ENCODE assay signal across 1 cellular context in the genomic region with DNA sequence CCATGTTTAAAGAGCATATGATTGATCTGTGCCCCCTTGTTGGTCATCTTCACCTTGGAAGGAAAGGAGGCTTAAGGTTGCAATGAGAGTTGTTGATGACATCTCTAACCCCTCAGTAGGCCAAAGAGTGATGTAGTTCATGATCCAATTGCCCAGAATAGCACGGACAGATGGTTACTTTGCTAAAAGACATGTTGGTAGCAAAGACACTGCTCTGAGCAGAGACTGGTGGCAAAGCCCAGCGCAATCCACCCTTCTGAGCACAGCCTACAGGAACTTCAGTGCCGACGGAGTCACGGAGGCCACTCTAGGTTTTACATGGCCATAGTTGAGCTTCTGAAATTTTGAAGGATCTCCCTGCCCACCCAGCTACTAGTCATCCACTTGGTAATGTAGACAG.
TF ChIP-seq lines count a peak whose summit lies in the region.

No MANE protein-coding gene starts in this region.

TF ChIP-seq in K562, 482 proteins besides CTCF, POLR2A, EP300 and RAD21 (continued from another document):
- TF ChIP-seq, protein P1, sequence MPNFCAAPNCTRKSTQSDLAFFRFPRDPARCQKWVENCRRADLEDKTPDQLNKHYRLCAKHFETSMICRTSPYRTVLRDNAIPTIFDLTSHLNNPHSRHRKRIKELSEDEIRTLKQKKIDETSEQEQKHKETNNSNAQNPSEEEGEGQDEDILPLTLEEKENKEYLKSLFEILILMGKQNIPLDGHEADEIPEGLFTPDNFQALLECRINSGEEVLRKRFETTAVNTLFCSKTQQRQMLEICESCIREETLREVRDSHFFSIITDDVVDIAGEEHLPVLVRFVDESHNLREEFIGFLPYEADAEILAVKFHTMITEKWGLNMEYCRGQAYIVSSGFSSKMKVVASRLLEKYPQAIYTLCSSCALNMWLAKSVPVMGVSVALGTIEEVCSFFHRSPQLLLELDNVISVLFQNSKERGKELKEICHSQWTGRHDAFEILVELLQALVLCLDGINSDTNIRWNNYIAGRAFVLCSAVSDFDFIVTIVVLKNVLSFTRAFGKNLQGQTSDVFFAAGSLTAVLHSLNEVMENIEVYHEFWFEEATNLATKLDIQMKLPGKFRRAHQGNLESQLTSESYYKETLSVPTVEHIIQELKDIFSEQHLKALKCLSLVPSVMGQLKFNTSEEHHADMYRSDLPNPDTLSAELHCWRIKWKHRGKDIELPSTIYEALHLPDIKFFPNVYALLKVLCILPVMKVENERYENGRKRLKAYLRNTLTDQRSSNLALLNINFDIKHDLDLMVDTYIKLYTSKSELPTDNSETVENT (CRISPR knock-in tag; IDR thresholded peaks at IDR 0.05) = no peak
- TF ChIP-seq IFI16 (CRISPR knock-in tag; IDR thresholded peaks at IDR 0.05) = no peak
- TF ChIP-seq SMARCC2 (IDR thresholded peaks at IDR 0.05; ENCODE audit: low read depth) = no peak
- TF ChIP-seq, protein P2, sequence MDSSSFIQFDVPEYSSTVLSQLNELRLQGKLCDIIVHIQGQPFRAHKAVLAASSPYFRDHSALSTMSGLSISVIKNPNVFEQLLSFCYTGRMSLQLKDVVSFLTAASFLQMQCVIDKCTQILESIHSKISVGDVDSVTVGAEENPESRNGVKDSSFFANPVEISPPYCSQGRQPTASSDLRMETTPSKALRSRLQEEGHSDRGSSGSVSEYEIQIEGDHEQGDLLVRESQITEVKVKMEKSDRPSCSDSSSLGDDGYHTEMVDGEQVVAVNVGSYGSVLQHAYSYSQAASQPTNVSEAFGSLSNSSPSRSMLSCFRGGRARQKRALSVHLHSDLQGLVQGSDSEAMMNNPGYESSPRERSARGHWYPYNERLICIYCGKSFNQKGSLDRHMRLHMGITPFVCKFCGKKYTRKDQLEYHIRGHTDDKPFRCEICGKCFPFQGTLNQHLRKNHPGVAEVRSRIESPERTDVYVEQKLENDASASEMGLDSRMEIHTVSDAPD (CRISPR knock-in tag; IDR thresholded peaks at IDR 0.05) = no peak
- no peak for TF ChIP-seq NR2C2 (CRISPR knock-in tag; IDR thresholded peaks at IDR 0.05)
- TF ChIP-seq NR2C2 (tag; IDR thresholded peaks at IDR 0.05) = no peak
- no peak for TF ChIP-seq GATAD2A (IDR thresholded peaks at IDR 0.05)
- TF ChIP-seq ZNF324 (CRISPR knock-in tag; IDR thresholded peaks at IDR 0.05) = no peak
- TF ChIP-seq ZNF561 (CRISPR knock-in tag; conservative IDR thresholded peaks at IDR 0.05) = no peak
- TF ChIP-seq HSF4 (CRISPR knock-in tag; IDR thresholded peaks at IDR 0.05; ENCODE audit: borderline replicate concordance) = no peak
- TF ChIP-seq, protein P3, sequence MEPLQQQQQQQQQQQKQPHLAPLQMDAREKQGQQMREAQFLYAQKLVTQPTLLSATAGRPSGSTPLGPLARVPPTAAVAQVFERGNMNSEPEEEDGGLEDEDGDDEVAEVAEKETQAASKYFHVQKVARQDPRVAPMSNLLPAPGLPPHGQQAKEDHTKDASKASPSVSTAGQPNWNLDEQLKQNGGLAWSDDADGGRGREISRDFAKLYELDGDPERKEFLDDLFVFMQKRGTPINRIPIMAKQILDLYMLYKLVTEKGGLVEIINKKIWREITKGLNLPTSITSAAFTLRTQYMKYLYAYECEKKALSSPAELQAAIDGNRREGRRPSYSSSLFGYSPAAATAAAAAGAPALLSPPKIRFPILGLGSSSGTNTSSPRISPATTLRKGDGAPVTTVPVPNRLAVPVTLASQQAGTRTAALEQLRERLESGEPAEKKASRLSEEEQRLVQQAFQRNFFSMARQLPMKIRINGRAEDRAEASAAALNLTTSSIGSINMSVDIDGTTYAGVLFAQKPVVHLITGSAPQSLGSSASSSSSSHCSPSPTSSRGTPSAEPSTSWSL (CRISPR knock-in tag; IDR thresholded peaks at IDR 0.05; ENCODE audit: borderline replicate concordance) = no peak
- no peak for TF ChIP-seq SMC3 (conservative IDR thresholded peaks at IDR 0.05; ENCODE audit: insufficient read depth, low read depth, low read length)
- TF ChIP-seq COPS2 (conservative IDR thresholded peaks at IDR 0.05) = no peak
- no peak for TF ChIP-seq SMAD2 (IDR thresholded peaks at IDR 0.05; ENCODE audit: low read depth, low read length)
- no peak for TF ChIP-seq MECOM (CRISPR knock-in tag; IDR thresholded peaks at IDR 0.05)
- no peak for TF ChIP-seq SLC30A9 (CRISPR knock-in tag; IDR thresholded peaks at IDR 0.05)
- TF ChIP-seq ARHGAP35 (IDR thresholded peaks at IDR 0.05; ENCODE audit: partially characterized antibody) = no peak
